In genomic region chr21:33514234-33514633, GRCh38 we compare ENCODE assay signal across 18 cellular contexts. TPM values are rescaled to one million over a fixed set of nuclear protein-coding genes. Genes with fewer than 3 reads are reported as not detected.
A peak's percentile ranks its signal among the peaks of the same experiment; 100 is the strongest.
DNase-seq lines count a peak whose midpoint lies in the region; ATAC-seq and TF ChIP-seq lines count a peak whose summit lies in the region.
"Had no signal": no experiment of that assay in that cellular context is flagged by ENCODE, and none has a peak within 500 bp of the region (broad histone marks: within the 10 kb centered on the region; RNA-seq: fewer than 3 reads in every experiment).

No MANE protein-coding gene starts in this region.

- TF ChIP-seq CTCF in AG10803 (conservative IDR thresholded peaks at IDR 0.05; ENCODE audit: low read length), result no peak
- TF ChIP-seq CTCF in lower lobe of right lung (IDR thresholded peaks at IDR 0.05), result no peak

- H3K36me3 ChIP-seq in lower lobe of right lung, result peaks cover 79% of the 10 kb centered on the region

- intact Hi-C loops in lower lobe of right lung (cut with DNase I) (no loop called here), left cardiac atrium (cut with DNase I) (no loop called here)

- peaks cover 9% of the 10 kb centered on the region for H3K4me1 ChIP-seq in lower lobe of right lung
- H3K4me1 ChIP-seq: esophagus squamous epithelium, parathyroid adenoma, tibial artery had no signal

- no peaks in the 10 kb centered on the region for H3K27me3 ChIP-seq in lower lobe of right lung (ENCODE audit: low read depth)
- H3K27me3 ChIP-seq: esophagus squamous epithelium, tibial artery had no signal

- H3K27ac ChIP-seq in lower lobe of right lung, result no peak overlapping the region
- H3K27ac ChIP-seq: esophagus squamous epithelium, parathyroid adenoma, tibial artery had no signal

- peak; percentile 62 for DNase-seq in AG10803 (ENCODE audit: low read depth)
- peak; percentile 42 for DNase-seq in GM03348 (ENCODE audit: low spot score)
- peak; percentile 57 for DNase-seq in amniotic epithelial cell (ENCODE audit: low read depth)
- no peak for DNase-seq in lower lobe of right lung
- DNase-seq in amygdala (lab: John Stamatoyannopoulos, UW), result no peak
- DNase-seq in NOMO-1 treated with DMSO at 0.1 percent for 48 hours (lab: John Stamatoyannopoulos, UW; ENCODE audit: unreplicated experiment), result no peak
- no peak for DNase-seq in left cardiac atrium
- DNase-seq: activated CD4-positive, alpha-beta T cell treated with anti-CD3 and anti-CD28 coated beads for 1 hour; activated effector memory CD4-positive, alpha-beta T cell treated with anti-CD3 and anti-CD28 coated beads, Interleukin-2, amount 50 U/mL, for 16 hours; CD4-positive, alpha-beta T cell; esophagus squamous epithelium; left colon; NCI-H1694 treated with DMSO at 0.1 percent for 48 hours; SIG-M5; stimulated activated CD4-positive, alpha-beta T cell treated with anti-CD3 and anti-CD28 coated beads, Interleukin-4, amount 100 ng/mL, for 4 hours; tibial artery had no signal

- peak; percentile 61 to 67 for ATAC-seq in lower lobe of right lung
- no peak for ATAC-seq in left cardiac atrium
- ATAC-seq: HCT116, left colon had no signal

- H3K4me3 ChIP-seq in AG10803 (ENCODE audit: low read length) (no peak overlapping the region), lower lobe of right lung (no peak overlapping the region)
- H3K4me3 ChIP-seq: esophagus squamous epithelium, tibial artery had no signal

- H3K9me3 ChIP-seq in lower lobe of right lung, result no peaks in the 10 kb centered on the region
- H3K9me3 ChIP-seq: esophagus squamous epithelium, tibial artery had no signal

RNA-seq across cellular contexts. Expression of gene DNAJC28, which starts 22.7 kb away (rescaled TPM):
- total RNA-seq in lower lobe of right lung (2.1 TPM), left cardiac atrium (1 to 10 TPM; 5.4 to 5.5 TPM)
- total RNA-seq: CD4-positive, alpha-beta T cell had no signal

RNA-seq across cellular contexts. Expression of gene GART, which starts 27.7 kb away (rescaled TPM):
- total RNA-seq in lower lobe of right lung, result 53.8 TPM
- 10 to 100 TPM; 30.6 to 48.8 TPM for total RNA-seq in left cardiac atrium

RNA-seq across cellular contexts. Expression of gene SON, which starts 28.6 kb away (rescaled TPM):
- total RNA-seq in lower lobe of right lung, result 322 TPM
- total RNA-seq in left cardiac atrium, result 100 to 1,000 TPM; 152 to 189 TPM

RNA-seq across cellular contexts. Expression of gene TMEM50B, which starts 34.5 kb away (rescaled TPM):
- total RNA-seq in lower lobe of right lung (59.6 TPM), left cardiac atrium (10 to 100 TPM; 33.1 to 39.7 TPM)

Comparison
In these comparisons a context has a peak if more than half of its experiments do, and no peak if none do; other contexts are left out.
1. DNase-seq: peak in AG10803 (single experiment), GM03348 (single experiment) and amniotic epithelial cell (single experiment); none in lower lobe of right lung (single experiment), amygdala (0 of 56), NOMO-1 treated with DMSO at 0.1 percent for 48 hours (single experiment) and left cardiac atrium (single experiment).
2. ATAC-seq: peak in lower lobe of right lung (2 of 2); none in left cardiac atrium (0 of 2).